Comparison of ENCODE assay signal across 18 cellular contexts in genomic region chr12:51254592-51254991, GRCh38.
"Had no signal": no experiment of that assay in that cellular context is flagged by ENCODE, and none has a peak within 500 bp of the region (broad histone marks: within the 10 kb centered on the region; RNA-seq: fewer than 3 reads in every experiment).

No MANE protein-coding gene starts in this region.

- H3K4me3 Mint-ChIP-seq: activated CD4-positive, alpha-beta memory T cell treated with anti-CD3 and anti-CD28 coated beads for 36 hours; activated CD4-positive, alpha-beta T cell treated with anti-CD3 and anti-CD28 coated beads for 36 hours; activated T-cell treated with anti-CD3 and anti-CD28 coated beads, Interleukin-2, amount 50 U/mL, for 72 hours; memory B cell; naive thymus-derived CD8-positive, alpha-beta T cell; stimulated activated naive CD8-positive, alpha-beta T cell treated with anti-CD3 and anti-CD28 coated beads, Interleukin-15, Interleukin-2, amounts not matched to agents 100 ng/mL and 50 ng/mL, for 24 hours had no signal

- H3K9me3 Mint-ChIP-seq: activated CD4-positive, alpha-beta memory T cell treated with anti-CD3 and anti-CD28 coated beads for 36 hours; activated naive CD4-positive, alpha-beta T cell treated with anti-CD3 and anti-CD28 coated beads, Interleukin-2, amount 50 U/mL, for 72 hours; activated T-cell treated with anti-CD3 and anti-CD28 coated beads, Interleukin-2, amount 50 U/mL, for 72 hours; memory B cell; naive thymus-derived CD8-positive, alpha-beta T cell; stimulated activated naive CD8-positive, alpha-beta T cell treated with anti-CD3 and anti-CD28 coated beads, Interleukin-15, Interleukin-2, amounts not matched to agents 100 ng/mL and 50 ng/mL, for 24 hours had no signal

- H3K27me3 Mint-ChIP-seq: activated CD4-positive, alpha-beta memory T cell treated with anti-CD3 and anti-CD28 coated beads for 36 hours; activated CD4-positive, alpha-beta T cell treated with anti-CD3 and anti-CD28 coated beads for 36 hours; memory B cell; naive thymus-derived CD8-positive, alpha-beta T cell; stimulated activated naive CD8-positive, alpha-beta T cell treated with anti-CD3 and anti-CD28 coated beads, Interleukin-15, Interleukin-2, amounts not matched to agents 100 ng/mL and 50 ng/mL, for 24 hours had no signal

- H3K27ac Mint-ChIP-seq: activated CD4-positive, alpha-beta memory T cell treated with anti-CD3 and anti-CD28 coated beads for 36 hours; activated CD4-positive, alpha-beta T cell treated with anti-CD3 and anti-CD28 coated beads for 36 hours; activated T-cell treated with anti-CD3 and anti-CD28 coated beads, Interleukin-2, amount 50 U/mL, for 72 hours; memory B cell; stimulated activated naive CD8-positive, alpha-beta T cell treated with anti-CD3 and anti-CD28 coated beads, Interleukin-15, Interleukin-2, amounts not matched to agents 100 ng/mL and 50 ng/mL, for 24 hours had no signal

- DNase-seq: activated CD4-positive, alpha-beta memory T cell treated with anti-CD3 and anti-CD28 coated beads for 36 hours; activated CD4-positive, alpha-beta T cell treated with anti-CD3 and anti-CD28 coated beads for 36 hours; activated gamma-delta T cell; activated T-cell treated with anti-CD3 and anti-CD28 coated beads, Interleukin-2, amount 50 U/mL, for 72 hours; anterior cingulate cortex; left ventricle myocardium inferior; naive thymus-derived CD8-positive, alpha-beta T cell; nucleus accumbens; right cardiac atrium; stimulated activated CD4-positive, alpha-beta T cell treated with anti-CD3 and anti-CD28 coated beads, Interleukin-4, amount 100 ng/mL, for 24 hours; T-helper 1 cell; upper lobe of left lung; WERI-Rb-1 had no signal

- H3K36me3 Mint-ChIP-seq: activated CD4-positive, alpha-beta memory T cell treated with anti-CD3 and anti-CD28 coated beads for 36 hours; activated naive CD4-positive, alpha-beta T cell treated with anti-CD3 and anti-CD28 coated beads, Interleukin-2, amount 50 U/mL, for 72 hours had no signal

- ATAC-seq: activated CD4-positive, alpha-beta T cell treated with anti-CD3 and anti-CD28 coated beads for 36 hours; activated naive CD4-positive, alpha-beta T cell treated with anti-CD3 and anti-CD28 coated beads, Interleukin-2, amount 50 U/mL, for 72 hours; activated T-cell treated with anti-CD3 and anti-CD28 coated beads, Interleukin-2, amount 50 U/mL, for 72 hours; gastroesophageal sphincter; naive thymus-derived CD8-positive, alpha-beta T cell; right cardiac atrium; SK-N-SH treated with all-trans-retinoic acid at 6 μM for 48 hours had no signal

- H3K4me1 Mint-ChIP-seq: activated CD4-positive, alpha-beta T cell treated with anti-CD3 and anti-CD28 coated beads for 36 hours had no signal
